8 cellular contexts compared by ENCODE assay signal in the genomic region with DNA sequence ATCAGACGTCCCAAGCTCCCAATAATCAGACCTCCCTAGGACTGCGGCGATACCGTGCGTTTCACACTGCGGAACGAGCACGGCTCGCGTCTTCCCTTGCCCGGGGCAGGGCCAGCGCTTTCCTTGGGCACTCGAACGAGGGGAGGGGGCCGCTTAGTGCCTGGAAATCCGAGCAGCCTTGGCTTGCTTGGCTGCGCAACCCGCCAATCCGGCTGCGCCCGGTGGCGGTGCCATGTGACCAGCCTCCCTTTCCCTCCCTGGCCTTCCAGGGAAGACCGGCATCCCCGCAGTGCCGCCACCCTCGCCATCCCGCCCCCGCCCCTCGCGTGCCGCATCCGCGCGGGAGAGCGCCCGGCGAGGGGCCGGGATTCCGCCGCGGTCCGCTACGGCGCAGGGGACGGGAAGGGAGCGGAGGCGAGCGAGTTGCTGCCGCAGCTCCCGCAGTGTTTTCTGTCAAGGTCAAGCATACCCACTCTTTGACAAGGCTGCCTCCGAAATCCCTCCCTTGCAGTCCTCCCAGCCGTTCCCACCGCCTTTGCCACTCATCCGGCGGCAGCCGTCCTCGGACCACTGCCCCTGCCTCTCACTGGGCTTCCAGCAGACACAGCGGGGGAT. TPM values are rescaled to one million over a fixed set of nuclear protein-coding genes. Genes with fewer than 3 reads are reported as not detected.
DNase-seq lines count a peak whose midpoint lies in the region; ATAC-seq and TF ChIP-seq lines count a peak whose summit lies in the region.

No MANE protein-coding gene starts in this region.

- 2 to 4% (median 3%) methylated on average over 42 to 58 of the region's 58 CpGs for WGBS in spleen, 5 donors

- H3K4me3 ChIP-seq in choroid plexus epithelial cell (ENCODE audit: low read depth, low read length) (peak overlapping the region; percentile 65), spleen (peak overlapping the region; percentile 40 to 68 (median 44))

- peaks cover 0 to 15% (median 9%) of the 10 kb centered on the region in 6 donors for H3K4me1 ChIP-seq in spleen

- H3K36me3 ChIP-seq in spleen = no peaks in the 10 kb centered on the region

- H3K4me3 Mint-ChIP-seq in activated CD4-positive, alpha-beta T cell treated with anti-CD3 and anti-CD28 coated beads, Interleukin-2, amount 10 ng/mL, durations not matched to agents 7 days and 5 days = peak overlapping the region; percentile 37

- H3K27ac Mint-ChIP-seq in activated CD4-positive, alpha-beta T cell treated with anti-CD3 and anti-CD28 coated beads, Interleukin-2, amount 10 ng/mL, durations not matched to agents 7 days and 5 days = no peak overlapping the region

- no peaks in the 10 kb centered on the region for H3K9me3 ChIP-seq in spleen

- peak overlapping the region in 7 of 8 donors; percentile 24 to 68 (median 55) for H3K27ac ChIP-seq in spleen

- CTCF ChIA-PET in activated CD4-positive, alpha-beta T cell treated with anti-CD3 and anti-CD28 coated beads, Interleukin-2, amount 10 ng/mL, durations not matched to agents 7 days and 5 days (lab: Charles Lee) = interaction anchor here (0.6 to 1.7 kb wide), 2 partner anchors 8 to 200 kb away, joined by 3 to 4 read pairs; no protein-coding TSS in a partner anchor

- H3K4me1 Mint-ChIP-seq in activated CD4-positive, alpha-beta T cell treated with anti-CD3 and anti-CD28 coated beads, Interleukin-2, amount 10 ng/mL, durations not matched to agents 7 days and 5 days = peaks cover 11% of the 10 kb centered on the region

- POLR2A ChIA-PET in activated CD4-positive, alpha-beta T cell treated with anti-CD3 and anti-CD28 coated beads, Interleukin-2, amount 10 ng/mL, durations not matched to agents 7 days and 5 days (lab: Charles Lee) = interaction anchor here (0.8 kb wide), 2 partner anchors 8 to 19 kb away, joined by 3 to 4 read pairs; no protein-coding TSS in a partner anchor

- no peak for TF ChIP-seq CTCF in choroid plexus epithelial cell (conservative IDR thresholded peaks at IDR 0.05; ENCODE audit: low read depth, low read length)
- no peak for TF ChIP-seq CTCF in spleen (IDR thresholded peaks at IDR 0.05 in 8 of 11, conservative IDR thresholded peaks at IDR 0.05 in 3 of 11)

- H3K36me3 Mint-ChIP-seq in activated CD4-positive, alpha-beta T cell treated with anti-CD3 and anti-CD28 coated beads, Interleukin-2, amount 10 ng/mL, durations not matched to agents 7 days and 5 days (ENCODE audit: low read depth) = peaks cover 6% of the 10 kb centered on the region

- intact Hi-C loops in spleen (cut with DNase I; ENCODE audit: low total_unique reads) = no loop called here

- TF ChIP-seq POLR2A in spleen (IDR thresholded peaks at IDR 0.05) = no peak

- no peak for ATAC-seq in HG02884 (IDR thresholded peaks at IDR 0.05; ENCODE audit: unreplicated experiment)

- H3K27me3 Mint-ChIP-seq in activated CD4-positive, alpha-beta T cell treated with anti-CD3 and anti-CD28 coated beads, Interleukin-2, amount 10 ng/mL, durations not matched to agents 7 days and 5 days = peaks cover 24% of the 10 kb centered on the region

- no peak for DNase-seq in activated CD4-positive, alpha-beta T cell treated with anti-CD3 and anti-CD28 coated beads, Interleukin-2, amount 10 ng/mL, durations not matched to agents 7 days and 5 days
- DNase-seq in activated CD4-positive, alpha-beta T cell treated with anti-CD3 and anti-CD28 coated beads, Interleukin-2, amount 50 U/mL, for 4 hours = no peak
- peak; percentile 70 for DNase-seq in NCI-H526 treated with DMSO at 0.1 percent for 48 hours (lab: John Stamatoyannopoulos, UW)
- DNase-seq in choroid plexus epithelial cell (ENCODE audit: low read depth) = peak; percentile 39
- DNase-seq in left kidney (ENCODE audit: low read depth, low spot score) = peak; percentile 95
- DNase-seq in spleen = peak; percentile 85
- DNase-seq in activated effector memory CD4-positive, alpha-beta T cell treated with anti-CD3 and anti-CD28 coated beads, Interleukin-2, amount 50 U/mL, for 16 hours = no peak

- peaks cover 0 to 22% (median 8%) of the 10 kb centered on the region in 7 donors for H3K27me3 ChIP-seq in spleen (replicated peaks in 1 of 7)

- H3K9me3 Mint-ChIP-seq in activated CD4-positive, alpha-beta T cell treated with anti-CD3 and anti-CD28 coated beads, Interleukin-2, amount 10 ng/mL, durations not matched to agents 7 days and 5 days = no peaks in the 10 kb centered on the region

RNA-seq across cellular contexts. Expression of gene RNF19B, which starts 8.3 kb away (rescaled TPM):
- 10 to 100 TPM; 18.4 to 20.1 TPM for total RNA-seq in activated CD4-positive, alpha-beta T cell treated with anti-CD3 and anti-CD28 coated beads, Interleukin-2, amount 10 ng/mL, durations not matched to agents 7 days and 5 days
- total RNA-seq in spleen = 10 to 100 TPM; 20.1 to 38.4 (median 26.7) TPM
- 1 to 10 TPM; 3.6 to 9.0 (median 4.4) TPM for polyA plus RNA-seq in spleen

Comparison
In these comparisons a context has a peak if more than half of its experiments do, and no peak if none do; other contexts are left out.
1. DNase-seq: peak in NCI-H526 treated with DMSO at 0.1 percent for 48 hours (single experiment), choroid plexus epithelial cell (single experiment), left kidney (single experiment) and spleen (single experiment); none in activated CD4-positive, alpha-beta T cell treated with anti-CD3 and anti-CD28 coated beads, Interleukin-2, amount 10 ng/mL, durations not matched to agents 7 days and 5 days (single experiment), activated CD4-positive, alpha-beta T cell treated with anti-CD3 and anti-CD28 coated beads, Interleukin-2, amount 50 U/mL, for 4 hours (0 of 2) and activated effector memory CD4-positive, alpha-beta T cell treated with anti-CD3 and anti-CD28 coated beads, Interleukin-2, amount 50 U/mL, for 16 hours (single experiment).